In genomic region chr13:77696863-77697207, GRCh38 we compare ENCODE assay signal across 10 cellular contexts. TPM values are rescaled to one million over a fixed set of nuclear protein-coding genes. Genes with fewer than 3 reads are reported as not detected.
A peak's percentile ranks its signal among the peaks of the same experiment; 100 is the strongest.
DNase-seq lines count a peak whose midpoint lies in the region; ATAC-seq and TF ChIP-seq lines count a peak whose summit lies in the region.
"Had no signal": no experiment of that assay in that cellular context is flagged by ENCODE, and none has a peak within 500 bp of the region (broad histone marks: within the 10 kb centered on the region; RNA-seq: fewer than 3 reads in every experiment).

No MANE protein-coding gene starts in this region.

- intact Hi-C loops in spleen (cut with DNase I; ENCODE audit: low total_unique reads), result no loop called here

- DNase-seq in HAP-1 (ENCODE audit: low spot score in 2 of 2), result no peak
- no peak for DNase-seq in SK-N-SH
- DNase-seq in spleen, result no peak
- no peak for DNase-seq in foreskin melanocyte

- ATAC-seq in GM18520 (IDR thresholded peaks at IDR 0.05; ENCODE audit: unreplicated experiment) (no peak), HG03460 (IDR thresholded peaks at IDR 0.05; ENCODE audit: unreplicated experiment) (no peak)

- peak overlapping the region; percentile 57; the same call in 1 of the 2 replicates for H3K4me2 ChIP-seq in SK-N-SH

- TF ChIP-seq POLR2A in spleen (IDR thresholded peaks at IDR 0.05), result no peak

- H3K36me3 ChIP-seq in HAP-1 (replicated peaks) (no peaks in the 10 kb centered on the region), SK-N-SH (replicated peaks in 1 of 2; ENCODE audit: control insufficient read depth in 1 of 2, insufficient read depth in 2 of 2, low read length in 1 of 2) (no peaks in the 10 kb centered on the region), spleen (no peaks in the 10 kb centered on the region)

- CTCF ChIA-PET in SK-N-SH (lab: Yijun Ruan, JAX), result interaction anchor here (0.6 to 2.3 kb wide), 6 partner anchors 9 to 218 kb away, joined by 3 to 9 read pairs (median 3); no protein-coding TSS in a partner anchor

- 61% methylated on average over 3 of the region's 3 CpGs for WGBS in SK-N-SH (ENCODE audit: low lambda C conversion rate)
- 38 to 59% (median 43%) methylated on average over 3 of the region's 3 CpGs for WGBS in spleen, 5 donors

- H4K20me1 ChIP-seq in SK-N-SH (ENCODE audit: insufficient read depth), result no peaks in the 10 kb centered on the region

- H3K4me3 ChIP-seq in GM12875 (ENCODE audit: low read depth, low read length) (peak overlapping the region; percentile 53), HAP-1 (peak overlapping the region; percentile 49), SK-N-SH (ENCODE audit: low read depth in 2 of 2, low read length in 1 of 2) (peak overlapping the region; percentile 47 to 71; a peak in 3 of 4 replicates), iPS-11a (ENCODE audit: low read depth, low read length) (peak overlapping the region; percentile 33), spleen (peak overlapping the region; percentile 65 to 97 (median 84))

- H3K9me2 ChIP-seq in SK-N-SH, result 0 out of 2 replicates have a peak, but pooled peaks cover 2% of the 10 kb centered on the region

- POLR2A ChIA-PET in SK-N-SH (lab: Yijun Ruan, JAX), result no interaction called here

- no peaks in the 10 kb centered on the region for H3F3A ChIP-seq in SK-N-SH (replicated peaks; ENCODE audit: insufficient read depth)

- TF ChIP-seq EP300 in SK-N-SH (IDR thresholded peaks at IDR 0.05; ENCODE audit: borderline replicate concordance in 1 of 2, low read depth in 1 of 2, low read length in 1 of 2), result no peak

- H3K4me1 ChIP-seq in HAP-1 (peaks cover 21% of the 10 kb centered on the region), SK-N-SH (ENCODE audit: control insufficient read depth in 1 of 2, insufficient read depth in 2 of 2, low read depth in 1 of 2, low read length in 1 of 2) (peaks cover 0 to 16% of the 10 kb centered on the region in 2 experiments; a peak in 3 of 4 replicates), spleen (peaks cover 19 to 51% (median 26%) of the 10 kb centered on the region in 6 donors)

- in situ Hi-C loops in HAP-1 (cut with MboI; ENCODE audit: low sequenced_read_pairs), result no loop called here

- H3K27ac ChIP-seq in SK-N-SH (ENCODE audit: low read depth in 2 of 2, low read length in 1 of 2), result no peak overlapping the region; a peak in 1 of 4 replicates
- H3K27ac ChIP-seq in spleen, result peak overlapping the region; percentile 51 to 84 (median 78)

- H3K9me3 ChIP-seq in HAP-1 (no peaks in the 10 kb centered on the region), SK-N-SH (no peaks in the 10 kb centered on the region), spleen (no peaks in the 10 kb centered on the region)

- no peak for TF ChIP-seq CTCF in GM12875 (IDR thresholded peaks at IDR 0.05; ENCODE audit: borderline replicate concordance, insufficient read depth, low read depth, low read length)
- TF ChIP-seq CTCF in SK-N-SH (IDR thresholded peaks at IDR 0.05), result no peak
- TF ChIP-seq CTCF in spleen (IDR thresholded peaks at IDR 0.05 in 8 of 11, conservative IDR thresholded peaks at IDR 0.05 in 3 of 11), result no peak

- H3K27me3 ChIP-seq in HAP-1 (ENCODE audit: low read depth), result peaks cover 31% of the 10 kb centered on the region
- peaks cover 10% of the 10 kb centered on the region; the same call in 1 of the 2 replicates for H3K27me3 ChIP-seq in SK-N-SH (ENCODE audit: insufficient read depth)
- peaks cover 0 to 14% (median 0%) of the 10 kb centered on the region in 7 donors for H3K27me3 ChIP-seq in spleen (replicated peaks in 1 of 7)

- H3K9ac ChIP-seq in SK-N-SH, result no peak overlapping the region

- no peak for TF ChIP-seq RAD21 in SK-N-SH (IDR thresholded peaks at IDR 0.05; ENCODE audit: low read length)

- H2AFZ ChIP-seq in SK-N-SH (ENCODE audit: low read depth), result no peak overlapping the region

- no peaks in the 10 kb centered on the region for H3K79me2 ChIP-seq in SK-N-SH (ENCODE audit: insufficient read depth)

TF ChIP-seq in SK-N-SH, 30 proteins besides CTCF, POLR2A, EP300 and RAD21 (continues in another document):
- TF ChIP-seq RXRA (IDR thresholded peaks at IDR 0.05; ENCODE audit: borderline replicate concordance, low read depth), result no peak
- TF ChIP-seq, protein P1, sequence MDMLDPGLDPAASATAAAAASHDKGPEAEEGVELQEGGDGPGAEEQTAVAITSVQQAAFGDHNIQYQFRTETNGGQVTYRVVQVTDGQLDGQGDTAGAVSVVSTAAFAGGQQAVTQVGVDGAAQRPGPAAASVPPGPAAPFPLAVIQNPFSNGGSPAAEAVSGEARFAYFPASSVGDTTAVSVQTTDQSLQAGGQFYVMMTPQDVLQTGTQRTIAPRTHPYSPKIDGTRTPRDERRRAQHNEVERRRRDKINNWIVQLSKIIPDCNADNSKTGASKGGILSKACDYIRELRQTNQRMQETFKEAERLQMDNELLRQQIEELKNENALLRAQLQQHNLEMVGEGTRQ (IDR thresholded peaks at IDR 0.05; ENCODE audit: borderline replicate concordance, low read depth, low read length), result no peak
- no peak for TF ChIP-seq POLR2AphosphoS5 (IDR thresholded peaks at IDR 0.05; ENCODE audit: low read depth, low read length)
- TF ChIP-seq GATA2 (CRISPR knock-in tag; IDR thresholded peaks at IDR 0.05), result no peak
- TF ChIP-seq, protein P2, sequence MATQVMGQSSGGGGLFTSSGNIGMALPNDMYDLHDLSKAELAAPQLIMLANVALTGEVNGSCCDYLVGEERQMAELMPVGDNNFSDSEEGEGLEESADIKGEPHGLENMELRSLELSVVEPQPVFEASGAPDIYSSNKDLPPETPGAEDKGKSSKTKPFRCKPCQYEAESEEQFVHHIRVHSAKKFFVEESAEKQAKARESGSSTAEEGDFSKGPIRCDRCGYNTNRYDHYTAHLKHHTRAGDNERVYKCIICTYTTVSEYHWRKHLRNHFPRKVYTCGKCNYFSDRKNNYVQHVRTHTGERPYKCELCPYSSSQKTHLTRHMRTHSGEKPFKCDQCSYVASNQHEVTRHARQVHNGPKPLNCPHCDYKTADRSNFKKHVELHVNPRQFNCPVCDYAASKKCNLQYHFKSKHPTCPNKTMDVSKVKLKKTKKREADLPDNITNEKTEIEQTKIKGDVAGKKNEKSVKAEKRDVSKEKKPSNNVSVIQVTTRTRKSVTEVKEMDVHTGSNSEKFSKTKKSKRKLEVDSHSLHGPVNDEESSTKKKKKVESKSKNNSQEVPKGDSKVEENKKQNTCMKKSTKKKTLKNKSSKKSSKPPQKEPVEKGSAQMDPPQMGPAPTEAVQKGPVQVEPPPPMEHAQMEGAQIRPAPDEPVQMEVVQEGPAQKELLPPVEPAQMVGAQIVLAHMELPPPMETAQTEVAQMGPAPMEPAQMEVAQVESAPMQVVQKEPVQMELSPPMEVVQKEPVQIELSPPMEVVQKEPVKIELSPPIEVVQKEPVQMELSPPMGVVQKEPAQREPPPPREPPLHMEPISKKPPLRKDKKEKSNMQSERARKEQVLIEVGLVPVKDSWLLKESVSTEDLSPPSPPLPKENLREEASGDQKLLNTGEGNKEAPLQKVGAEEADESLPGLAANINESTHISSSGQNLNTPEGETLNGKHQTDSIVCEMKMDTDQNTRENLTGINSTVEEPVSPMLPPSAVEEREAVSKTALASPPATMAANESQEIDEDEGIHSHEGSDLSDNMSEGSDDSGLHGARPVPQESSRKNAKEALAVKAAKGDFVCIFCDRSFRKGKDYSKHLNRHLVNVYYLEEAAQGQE (IDR thresholded peaks at IDR 0.05; ENCODE audit: low read depth, low read length), result no peak
- no peak for TF ChIP-seq JUND (IDR thresholded peaks at IDR 0.05)
- TF ChIP-seq NRF1 (IDR thresholded peaks at IDR 0.05; ENCODE audit: low read depth, low read length), result no peak
- no peak for TF ChIP-seq MAX (IDR thresholded peaks at IDR 0.05; ENCODE audit: low read depth)
- TF ChIP-seq ELF1 (IDR thresholded peaks at IDR 0.05), result no peak
- TF ChIP-seq, protein P3, sequence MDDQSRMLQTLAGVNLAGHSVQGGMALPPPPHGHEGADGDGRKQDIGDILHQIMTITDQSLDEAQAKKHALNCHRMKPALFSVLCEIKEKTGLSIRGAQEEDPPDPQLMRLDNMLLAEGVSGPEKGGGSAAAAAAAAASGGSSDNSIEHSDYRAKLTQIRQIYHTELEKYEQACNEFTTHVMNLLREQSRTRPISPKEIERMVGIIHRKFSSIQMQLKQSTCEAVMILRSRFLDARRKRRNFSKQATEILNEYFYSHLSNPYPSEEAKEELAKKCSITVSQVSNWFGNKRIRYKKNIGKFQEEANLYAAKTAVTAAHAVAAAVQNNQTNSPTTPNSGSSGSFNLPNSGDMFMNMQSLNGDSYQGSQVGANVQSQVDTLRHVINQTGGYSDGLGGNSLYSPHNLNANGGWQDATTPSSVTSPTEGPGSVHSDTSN (IDR thresholded peaks at IDR 0.05), result no peak
- TF ChIP-seq ZBTB33 (IDR thresholded peaks at IDR 0.05; ENCODE audit: borderline replicate concordance, low read depth), result no peak
- TF ChIP-seq IRF3 (IDR thresholded peaks at IDR 0.05; ENCODE audit: low read depth, low read length), result no peak

RNA-seq across cellular contexts. Expression of gene SLAIN1, which starts 0.7 kb away (rescaled TPM):
- polyA plus RNA-seq in SK-N-SH (2012; rRNA removed) (1.6 and 1.8 TPM in 2 replicates), spleen (10 to 100 TPM in 2 of 3 donors, 1 to 10 TPM in 1; 8.7 to 10.5 (median 10.2) TPM)
- 1.5 TPM in 2 replicates for polyA plus RNA-seq in SK-N-SH (2012; cell fraction: cytosol; rRNA removed)
- 0.42 and 0.76 TPM in 2 replicates for polyA plus RNA-seq in SK-N-SH (2012; cell fraction: nucleus; rRNA removed)
- 10 to 100 TPM; 16.1 to 32.6 (median 19.7) TPM for total RNA-seq in spleen
- total RNA-seq: RPMI7951 had no signal
- polyA plus RNA-seq: keratinocyte had no signal

Comparison
In these comparisons a context has a peak if more than half of its experiments do, and no peak if none do; other contexts are left out.
1. H3K4me3 ChIP-seq: peak in every context shown above with its lines; median percentile 84 in spleen; 59 in SK-N-SH; 53 in GM12875; 49 in HAP-1; 33 in iPS-11a.
2. H3K27ac ChIP-seq: peak in spleen (8 of 8); none in SK-N-SH (0 of 2).